Comparison of ENCODE assay signal across 1 cellular context in genomic region chr12:90205165-90205564, GRCh38.
TF ChIP-seq lines count a peak whose summit lies in the region.

No MANE protein-coding gene starts in this region.

TF ChIP-seq in A549, 52 proteins besides CTCF, POLR2A, EP300 and RAD21 (continued from another document):
- TF ChIP-seq BHLHE40 (IDR thresholded peaks at IDR 0.05; ENCODE audit: low read depth, low read length) = no peak
